ENCODE assay signal across 8 cellular contexts in the genomic region with DNA sequence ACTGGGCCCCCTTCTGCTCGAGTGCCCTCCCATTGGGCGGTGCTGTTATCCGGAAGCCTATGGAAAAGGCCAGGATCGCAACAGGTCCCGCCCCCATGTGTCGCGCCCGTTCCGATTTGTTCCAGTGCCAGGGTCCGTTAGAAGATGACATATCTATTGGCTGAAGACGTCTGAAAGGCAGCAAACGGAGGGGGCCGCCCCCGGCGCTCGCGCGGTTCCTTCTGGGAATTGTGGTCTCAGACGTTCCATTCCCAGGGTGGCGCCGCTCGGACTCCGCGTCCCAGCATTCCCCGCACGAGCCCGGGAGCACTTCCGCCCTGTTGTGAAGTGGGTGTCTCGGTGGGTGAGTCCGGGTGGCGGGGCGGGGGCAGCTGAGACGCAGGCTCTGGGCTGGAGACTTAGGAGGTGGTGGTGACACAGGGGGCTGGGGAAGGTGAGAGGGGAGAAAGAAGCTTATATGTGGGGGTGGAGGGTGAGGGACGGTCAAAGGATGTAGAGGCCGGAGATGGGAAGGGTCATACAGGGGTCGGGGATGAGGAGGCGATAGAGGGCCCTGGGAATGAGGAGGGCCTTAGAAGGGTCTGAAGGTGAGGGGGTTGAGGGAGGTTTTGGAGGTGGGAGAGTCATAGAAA. TPM values are rescaled to one million over a fixed set of nuclear protein-coding genes. Genes with fewer than 3 reads are reported as not detected.
DNase-seq lines count a peak whose midpoint lies in the region; TF ChIP-seq lines count a peak whose summit lies in the region.

A gene (plus strand): TSS at position 297 of the 632 bp plus-strand sequence. CDS start 6,644 bp downstream, outside the sequence.

- H4K5ac ChIP-seq in H9 (ENCODE audit: insufficient read length, low read depth, low read length) = no peak within 1 kb of the TSS

- H2AK5ac ChIP-seq in H9 (ENCODE audit: insufficient read length, low read length) = no peak within 1 kb of the TSS

- WGBS in H9 (ENCODE audit: extremely low coverage, insufficient read length, low lambda C conversion rate) = no CpG with 5 or more reads among the region's 37 CpGs

- peak within 1 kb of the TSS; percentile 67 for H3K4me2 ChIP-seq in H9 (ENCODE audit: insufficient read depth, insufficient read length, low read length)

- no peak within 1 kb of the TSS for H2BK12ac ChIP-seq in H9 (ENCODE audit: insufficient read length, low read depth, low read length)

- no peak within 1 kb of the TSS for H4K8ac ChIP-seq in H9 (replicated peaks; ENCODE audit: insufficient read length, low read depth, low read length)

- H3K4me1 Mint-ChIP-seq in H9 = peaks cover 20 to 26% of the 10 kb centered on the region in 2 experiments
- H3K4me1 Mint-ChIP-seq in nephron progenitor cell = peaks cover 41% of the 10 kb centered on the region
- H3K4me1 Mint-ChIP-seq in stimulated activated naive CD8-positive, alpha-beta T cell treated with anti-CD3 and anti-CD28 coated beads, Interleukin-15, Interleukin-2, amounts not matched to agents 100 ng/mL and 50 ng/mL, for 24 hours (ENCODE audit: low read depth) = peaks cover 27% of the 10 kb centered on the region

- no peak within 1 kb of the TSS for H3K18ac ChIP-seq in H9 (ENCODE audit: insufficient read length, low read depth, low read length)

- H3K56ac ChIP-seq in H9 (ENCODE audit: insufficient read length, low read depth, low read length) = no peak within 1 kb of the TSS

- no peaks in the 10 kb centered on the region for H3K79me2 ChIP-seq in H9 (ENCODE audit: insufficient read depth, low read length)

- no peak within 1 kb of the TSS for H3K4ac ChIP-seq in H9 (ENCODE audit: low read depth, low read length)

- H3K14ac ChIP-seq in H9 (ENCODE audit: insufficient read depth, low read length) = no peak within 1 kb of the TSS

- H3K27me3 ChIP-seq in H9 (ENCODE audit: insufficient read depth, low read length) = no peaks in the 10 kb centered on the region

- H3K27me3 Mint-ChIP-seq in H9 (ENCODE audit: low read depth) (no peaks in the 10 kb centered on the region; the same call in none of the 2 replicates), nephron progenitor cell (ENCODE audit: low read depth, poor library complexity) (peaks cover 3% of the 10 kb centered on the region)
- H3K27me3 Mint-ChIP-seq in stimulated activated naive CD8-positive, alpha-beta T cell treated with anti-CD3 and anti-CD28 coated beads, Interleukin-15, Interleukin-2, amounts not matched to agents 100 ng/mL and 50 ng/mL, for 24 hours = no peaks in the 10 kb centered on the region

- H4K20me1 ChIP-seq in H9 (ENCODE audit: control insufficient read depth, insufficient read depth, insufficient read length) = no peaks in the 10 kb centered on the region

- H3K4me3 Mint-ChIP-seq in H9 = peak within 1 kb of the TSS; percentile 85 to 87
- peak within 1 kb of the TSS; percentile 90 for H3K4me3 Mint-ChIP-seq in nephron progenitor cell
- H3K4me3 Mint-ChIP-seq in stimulated activated naive CD8-positive, alpha-beta T cell treated with anti-CD3 and anti-CD28 coated beads, Interleukin-15, Interleukin-2, amounts not matched to agents 100 ng/mL and 50 ng/mL, for 24 hours = peak within 1 kb of the TSS; percentile 78

- no peak within 1 kb of the TSS for H2AFZ ChIP-seq in H9 (ENCODE audit: low read length)

- no peak within 1 kb of the TSS for H2BK120ac ChIP-seq in H9 (ENCODE audit: low read depth, low read length, poor library complexity, severe bottlenecking)

- no peak within 1 kb of the TSS for H3K23ac ChIP-seq in H9 (ENCODE audit: insufficient read length, low read depth, low read length)

- no peaks in the 10 kb centered on the region for H3K79me1 ChIP-seq in H9 (ENCODE audit: insufficient read depth, low read depth, low read length, poor library complexity, severe bottlenecking)

- H3K27ac Mint-ChIP-seq in H9 (peak within 1 kb of the TSS in 2 of 3 experiments; percentile 49 to 65; a peak in 3 of 7 replicates), nephron progenitor cell (no peak within 1 kb of the TSS)
- peak within 1 kb of the TSS; percentile 65 for H3K27ac Mint-ChIP-seq in stimulated activated naive CD8-positive, alpha-beta T cell treated with anti-CD3 and anti-CD28 coated beads, Interleukin-15, Interleukin-2, amounts not matched to agents 100 ng/mL and 50 ng/mL, for 24 hours

- H3K27ac ChIP-seq in H9 (ENCODE audit: insufficient read length, low read depth, low read length) = no peak within 1 kb of the TSS

- DNase-seq in ELR (ENCODE audit: low read depth) (peak; percentile 99), H9 (peak; percentile 99), M059J (ENCODE audit: low read depth) (peak; percentile 99), SHP77 (lab: John Stamatoyannopoulos, UW) (peak; percentile 97), activated gamma-delta T cell (lab: John Stamatoyannopoulos, UW) (peak; percentile 72), fibroblast of villous mesenchyme (ENCODE audit: low read depth) (peak; percentile 98), nephron progenitor cell (peak; percentile 96)

- H2BK15ac ChIP-seq in H9 (ENCODE audit: low read depth, low read length) = no peak within 1 kb of the TSS

- H3K9me3 Mint-ChIP-seq in H9 = no peaks in the 10 kb centered on the region
- H3K9me3 Mint-ChIP-seq in nephron progenitor cell = no peaks in the 10 kb centered on the region
- no peaks in the 10 kb centered on the region for H3K9me3 Mint-ChIP-seq in stimulated activated naive CD8-positive, alpha-beta T cell treated with anti-CD3 and anti-CD28 coated beads, Interleukin-15, Interleukin-2, amounts not matched to agents 100 ng/mL and 50 ng/mL, for 24 hours

- H2BK20ac ChIP-seq in H9 (ENCODE audit: low read depth, low read length, poor library complexity, severe bottlenecking) = no peak within 1 kb of the TSS

- no peak within 1 kb of the TSS for H3T11ph ChIP-seq in H9 (ENCODE audit: low read length)

- H2BK5ac ChIP-seq in H9 (ENCODE audit: insufficient read length, low read length) = no peak within 1 kb of the TSS

- peak within 1 kb of the TSS; percentile 86 for H3K4me3 ChIP-seq in fibroblast of villous mesenchyme (ENCODE audit: low read depth, low read length)

- H3K9ac ChIP-seq in H9 (ENCODE audit: extremely low read depth, insufficient read length, low read length) = no peak within 1 kb of the TSS

- H3K36me3 Mint-ChIP-seq in H9 (ENCODE audit: insufficient read depth in 1 of 3, low read depth in 3 of 3) (no peaks in the 10 kb centered on the region; a peak in 1 of 7 replicates), nephron progenitor cell (ENCODE audit: low read depth) (peaks cover 4% of the 10 kb centered on the region)
- no peaks in the 10 kb centered on the region for H3K36me3 Mint-ChIP-seq in stimulated activated naive CD8-positive, alpha-beta T cell treated with anti-CD3 and anti-CD28 coated beads, Interleukin-15, Interleukin-2, amounts not matched to agents 100 ng/mL and 50 ng/mL, for 24 hours (ENCODE audit: low read depth)

- H3K9me3 ChIP-seq in H9 (ENCODE audit: control insufficient read depth, low read depth, low read length) = no peaks in the 10 kb centered on the region

- no peak for TF ChIP-seq CTCF in H9 (conservative IDR thresholded peaks at IDR 0.05)
- no peak for TF ChIP-seq CTCF in fibroblast of villous mesenchyme (IDR thresholded peaks at IDR 0.05; ENCODE audit: insufficient read depth, low read depth, low read length)
- TF ChIP-seq CTCF in nephron progenitor cell (IDR thresholded peaks at IDR 0.05) = no peak

- no peaks in the 10 kb centered on the region; the same call in 1 of the 2 replicates for H3K4me1 ChIP-seq in H9 (ENCODE audit: insufficient read depth, low read length)

- H3K23me2 ChIP-seq in H9 (ENCODE audit: insufficient read length, low read depth, low read length, poor library complexity, severe bottlenecking) = peaks cover 6% of the 10 kb centered on the region

- no peak within 1 kb of the TSS for H4K91ac ChIP-seq in H9 (ENCODE audit: insufficient read length, low read depth, low read length)

RNA-seq across cellular contexts. Expression of the gene that starts here (rescaled TPM):
- total RNA-seq in H9 (2021) (3.8 and 3.9 TPM in 2 replicates), fibroblast of villous mesenchyme (7.7 and 10.4 TPM in 2 replicates)
- total RNA-seq in M059J (2014; rRNA removed; shearing (Covaris generic)) = 4.6 and 5.9 TPM in 2 replicates
